ENCODE assay signal across 7 cellular contexts in the genomic region with DNA sequence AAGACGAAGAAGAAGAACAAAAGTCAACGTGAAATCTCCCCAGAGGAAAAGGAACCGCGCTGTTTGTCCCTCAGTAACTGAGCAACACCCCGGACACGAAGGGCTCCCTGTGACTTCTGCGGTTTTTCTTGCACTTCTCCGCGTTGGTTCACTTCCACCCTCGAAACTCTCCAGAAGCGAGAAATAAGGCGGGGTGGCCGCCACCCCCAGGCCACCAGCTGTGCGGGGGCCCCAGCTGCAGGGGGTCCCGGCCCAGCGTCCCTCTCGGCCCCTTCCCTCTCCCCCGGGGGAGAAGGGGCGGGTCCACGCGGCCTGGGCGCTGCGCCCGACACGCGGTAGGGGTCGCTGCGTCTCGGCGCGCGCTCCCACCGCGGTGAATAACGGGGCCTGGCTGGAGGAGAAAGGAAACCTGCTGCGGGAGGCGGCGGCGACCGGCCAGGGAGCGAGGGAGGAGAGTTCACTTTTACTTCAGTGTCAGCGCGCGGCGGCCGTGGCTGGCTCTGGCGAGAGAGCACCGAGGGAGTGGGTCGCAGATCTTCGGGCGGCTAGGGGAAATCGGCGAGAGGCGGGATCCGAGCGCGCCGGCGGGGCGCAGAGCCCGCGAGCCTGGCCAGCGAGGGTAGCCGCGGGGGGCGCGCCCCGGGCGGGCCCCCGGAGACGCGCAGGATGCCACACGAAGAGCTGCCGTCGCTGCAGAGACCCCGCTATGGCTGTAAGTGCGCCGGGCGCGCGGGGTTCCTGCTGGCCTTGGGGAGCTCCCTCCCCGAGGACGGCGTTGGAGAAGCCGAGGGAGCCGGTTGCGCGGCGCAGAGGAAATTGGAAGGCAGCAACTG. TPM values are rescaled to one million over a fixed set of nuclear protein-coding genes. Genes with fewer than 3 reads are reported as not detected.
DNase-seq lines count a peak whose midpoint lies in the region; ATAC-seq lines count a peak whose summit lies in the region.

A gene with protein sequence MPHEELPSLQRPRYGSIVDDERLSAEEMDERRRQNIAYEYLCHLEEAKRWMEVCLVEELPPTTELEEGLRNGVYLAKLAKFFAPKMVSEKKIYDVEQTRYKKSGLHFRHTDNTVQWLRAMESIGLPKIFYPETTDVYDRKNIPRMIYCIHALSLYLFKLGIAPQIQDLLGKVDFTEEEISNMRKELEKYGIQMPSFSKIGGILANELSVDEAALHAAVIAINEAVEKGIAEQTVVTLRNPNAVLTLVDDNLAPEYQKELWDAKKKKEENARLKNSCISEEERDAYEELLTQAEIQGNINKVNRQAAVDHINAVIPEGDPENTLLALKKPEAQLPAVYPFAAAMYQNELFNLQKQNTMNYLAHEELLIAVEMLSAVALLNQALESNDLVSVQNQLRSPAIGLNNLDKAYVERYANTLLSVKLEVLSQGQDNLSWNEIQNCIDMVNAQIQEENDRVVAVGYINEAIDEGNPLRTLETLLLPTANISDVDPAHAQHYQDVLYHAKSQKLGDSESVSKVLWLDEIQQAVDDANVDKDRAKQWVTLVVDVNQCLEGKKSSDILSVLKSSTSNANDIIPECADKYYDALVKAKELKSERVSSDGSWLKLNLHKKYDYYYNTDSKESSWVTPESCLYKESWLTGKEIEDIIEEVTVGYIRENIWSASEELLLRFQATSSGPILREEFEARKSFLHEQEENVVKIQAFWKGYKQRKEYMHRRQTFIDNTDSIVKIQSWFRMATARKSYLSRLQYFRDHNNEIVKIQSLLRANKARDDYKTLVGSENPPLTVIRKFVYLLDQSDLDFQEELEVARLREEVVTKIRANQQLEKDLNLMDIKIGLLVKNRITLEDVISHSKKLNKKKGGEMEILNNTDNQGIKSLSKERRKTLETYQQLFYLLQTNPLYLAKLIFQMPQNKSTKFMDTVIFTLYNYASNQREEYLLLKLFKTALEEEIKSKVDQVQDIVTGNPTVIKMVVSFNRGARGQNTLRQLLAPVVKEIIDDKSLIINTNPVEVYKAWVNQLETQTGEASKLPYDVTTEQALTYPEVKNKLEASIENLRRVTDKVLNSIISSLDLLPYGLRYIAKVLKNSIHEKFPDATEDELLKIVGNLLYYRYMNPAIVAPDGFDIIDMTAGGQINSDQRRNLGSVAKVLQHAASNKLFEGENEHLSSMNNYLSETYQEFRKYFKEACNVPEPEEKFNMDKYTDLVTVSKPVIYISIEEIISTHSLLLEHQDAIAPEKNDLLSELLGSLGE (N-terminal part only) (plus strand): TSS at position 406 of the 833 bp plus-strand sequence. CDS start 261 bp downstream, at position 667.

- CTCF ChIA-PET in activated CD4-positive, alpha-beta T cell treated with anti-CD3 and anti-CD28 coated beads, Interleukin-2, amount 10 ng/mL, durations not matched to agents 7 days and 5 days (lab: Charles Lee) = interaction anchor here (0.6 to 2.5 kb wide), 37 partner anchors 9 to 845 kb away, joined by 3 to 22 read pairs (median 4); no protein-coding TSS in a partner anchor

- peak within 1 kb of the TSS; percentile 94 for H3K4me3 Mint-ChIP-seq in activated CD4-positive, alpha-beta T cell treated with anti-CD3 and anti-CD28 coated beads, Interleukin-2, amount 10 ng/mL, durations not matched to agents 7 days and 5 days
- peak within 1 kb of the TSS; percentile 97 for H3K4me3 Mint-ChIP-seq in memory B cell

- H3K4me1 Mint-ChIP-seq in activated CD4-positive, alpha-beta T cell treated with anti-CD3 and anti-CD28 coated beads, Interleukin-2, amount 10 ng/mL, durations not matched to agents 7 days and 5 days = peaks cover 60% of the 10 kb centered on the region
- peaks cover 20% of the 10 kb centered on the region for H3K4me1 Mint-ChIP-seq in memory B cell

- ATAC-seq in GM18502 (IDR thresholded peaks at IDR 0.05; ENCODE audit: poor library complexity, unreplicated experiment) (peak; percentile 67), HG02642 (IDR thresholded peaks at IDR 0.05; ENCODE audit: poor library complexity, unreplicated experiment) (peak; percentile 65), memory B cell (ENCODE audit: low read depth) (peak; percentile 63)

- H3K27ac Mint-ChIP-seq in activated CD4-positive, alpha-beta T cell treated with anti-CD3 and anti-CD28 coated beads, Interleukin-2, amount 10 ng/mL, durations not matched to agents 7 days and 5 days = peak within 1 kb of the TSS; percentile 100
- H3K27ac Mint-ChIP-seq in memory B cell = peak within 1 kb of the TSS; percentile 98

- H3K9me3 Mint-ChIP-seq in activated CD4-positive, alpha-beta T cell treated with anti-CD3 and anti-CD28 coated beads, Interleukin-2, amount 10 ng/mL, durations not matched to agents 7 days and 5 days = peaks cover 2% of the 10 kb centered on the region
- no peaks in the 10 kb centered on the region for H3K9me3 Mint-ChIP-seq in memory B cell

- H3K27me3 Mint-ChIP-seq in activated CD4-positive, alpha-beta T cell treated with anti-CD3 and anti-CD28 coated beads, Interleukin-2, amount 10 ng/mL, durations not matched to agents 7 days and 5 days = no peaks in the 10 kb centered on the region
- H3K27me3 Mint-ChIP-seq in memory B cell = peaks cover 9% of the 10 kb centered on the region

- DNase-seq in NCI-H1105 treated with DMSO at 0.1 percent for 48 hours (lab: John Stamatoyannopoulos, UW) (peak; percentile 36), ecto neural progenitor cell (ENCODE audit: low spot score) (peak; percentile 87), memory B cell (ENCODE audit: low spot score in 2 of 2) (peak; percentile 81 to 90)
- peak; percentile 89 for DNase-seq in activated CD4-positive, alpha-beta T cell treated with anti-CD3 and anti-CD28 coated beads, Interleukin-2, amount 10 ng/mL, durations not matched to agents 7 days and 5 days
- peak; percentile 54 for DNase-seq in stimulated activated CD8-positive, alpha-beta memory T cell treated with anti-CD3 and anti-CD28 coated beads, Interleukin-15, amount 100 ng/mL, for 1 hour (ENCODE audit: low read depth)

- H3K36me3 Mint-ChIP-seq in activated CD4-positive, alpha-beta T cell treated with anti-CD3 and anti-CD28 coated beads, Interleukin-2, amount 10 ng/mL, durations not matched to agents 7 days and 5 days (ENCODE audit: low read depth) = peaks cover 21% of the 10 kb centered on the region
- peaks cover 2% of the 10 kb centered on the region for H3K36me3 Mint-ChIP-seq in memory B cell

- POLR2A ChIA-PET in activated CD4-positive, alpha-beta T cell treated with anti-CD3 and anti-CD28 coated beads, Interleukin-2, amount 10 ng/mL, durations not matched to agents 7 days and 5 days (lab: Charles Lee) = interaction anchor here (0.6 to 2.9 kb wide), 5 partner anchors 140 to 238 kb away, joined by 3 to 13 read pairs (median 10); no protein-coding TSS in a partner anchor

RNA-seq across cellular contexts. Expression of the gene that starts here (rescaled TPM):
- 100 to 1,000 TPM in 1 of 2 experiments, 10 to 100 TPM in 1; 90.5 to 117 TPM for total RNA-seq in activated CD4-positive, alpha-beta T cell treated with anti-CD3 and anti-CD28 coated beads, Interleukin-2, amount 10 ng/mL, durations not matched to agents 7 days and 5 days

Comparison
In these comparisons a context has a peak if more than half of its experiments do, and no peak if none do; other contexts are left out.
1. Peak in every context shown above with its lines: DNase-seq and ATAC-seq.
2. DNase-seq: peak in every context shown above with its lines; median percentile 89 in activated CD4-positive, alpha-beta T cell treated with anti-CD3 and anti-CD28 coated beads, Interleukin-2, amount 10 ng/mL, durations not matched to agents 7 days and 5 days; 87 in ecto neural progenitor cell; 86 in memory B cell; 54 in stimulated activated CD8-positive, alpha-beta memory T cell treated with anti-CD3 and anti-CD28 coated beads, Interleukin-15, amount 100 ng/mL, for 1 hour; 36 in NCI-H1105 treated with DMSO at 0.1 percent for 48 hours.